Comparison of ENCODE assay signal across 13 cellular contexts in genomic region chr10:35219906-35220890, GRCh38.
A peak's percentile ranks its signal among the peaks of the same experiment; 100 is the strongest.
DNase-seq lines count a peak whose midpoint lies in the region; ATAC-seq lines count a peak whose summit lies in the region.
"Had no signal": no experiment of that assay in that cellular context is flagged by ENCODE, and none has a peak within 500 bp of the region (broad histone marks: within the 10 kb centered on the region; RNA-seq: fewer than 3 reads in every experiment).

No MANE protein-coding gene starts in this region.

- no peaks in the 10 kb centered on the region for H3K36me3 Mint-ChIP-seq in activated naive CD8-positive, alpha-beta T cell treated with anti-CD3 and anti-CD28 coated beads, Interleukin-2, amount 50 U/mL, for 24 hours (ENCODE audit: low read depth)
- H3K36me3 Mint-ChIP-seq in activated naive CD8-positive, alpha-beta T cell treated with anti-CD3 and anti-CD28 coated beads for 36 hours, result no peaks in the 10 kb centered on the region
- no peaks in the 10 kb centered on the region for H3K36me3 Mint-ChIP-seq in T-helper 17 cell (ENCODE audit: low read depth)
- H3K36me3 Mint-ChIP-seq: stimulated activated memory B cell treated with anti-CD40 and anti-IgM and Interleukin-4, amounts not matched to agents 10 μg/mL and 1 μg/mL and 100 μg/mL, for 72 hours had no signal

- H3K9me3 Mint-ChIP-seq in activated naive CD8-positive, alpha-beta T cell treated with anti-CD3 and anti-CD28 coated beads, Interleukin-2, amount 50 U/mL, for 24 hours, result no peaks in the 10 kb centered on the region
- H3K9me3 Mint-ChIP-seq in activated naive CD8-positive, alpha-beta T cell treated with anti-CD3 and anti-CD28 coated beads for 36 hours, result no peaks in the 10 kb centered on the region
- H3K9me3 Mint-ChIP-seq: stimulated activated memory B cell treated with anti-CD40 and anti-IgM and Interleukin-4, amounts not matched to agents 10 μg/mL and 1 μg/mL and 100 μg/mL, for 72 hours had no signal

- DNase-seq in activated naive CD8-positive, alpha-beta T cell treated with anti-CD3 and anti-CD28 coated beads, Interleukin-2, amount 50 U/mL, for 24 hours, result no peak
- DNase-seq in activated naive CD8-positive, alpha-beta T cell treated with anti-CD3 and anti-CD28 coated beads for 36 hours, result no peak
- DNase-seq in T-helper 17 cell, result no peak
- DNase-seq in iris pigment epithelial cell (ENCODE audit: low read depth), result peak; percentile 21
- DNase-seq in retina, result peak; percentile 52
- DNase-seq in DMS114 treated with DMSO at 0.1 percent for 48 hours (lab: John Stamatoyannopoulos, UW; ENCODE audit: unreplicated experiment), result no peak
- DNase-seq in NCI-H2227 treated with DMSO at 0.1 percent for 48 hours (lab: John Stamatoyannopoulos, UW), result no peak
- no peak for DNase-seq in UCSD-AML1 (lab: John Stamatoyannopoulos, UW; ENCODE audit: unreplicated experiment)
- DNase-seq: Calu3, NCI-H187, NCI-H510A treated with DMSO at 0.1 percent for 48 hours, occipital lobe had no signal

- H3K9me3 ChIP-seq in T-helper 17 cell (ENCODE audit: control insufficient read depth, low read length, poor library complexity, severe bottlenecking), result no peaks in the 10 kb centered on the region

- no peak for ATAC-seq in activated naive CD8-positive, alpha-beta T cell treated with anti-CD3 and anti-CD28 coated beads, Interleukin-2, amount 50 U/mL, for 24 hours
- ATAC-seq in T-helper 17 cell, result no peak
- ATAC-seq: stimulated activated memory B cell treated with anti-CD40 and anti-IgM and Interleukin-4, amounts not matched to agents 10 μg/mL and 1 μg/mL and 100 μg/mL, for 72 hours had no signal

- H3K27ac Mint-ChIP-seq in activated naive CD8-positive, alpha-beta T cell treated with anti-CD3 and anti-CD28 coated beads, Interleukin-2, amount 50 U/mL, for 24 hours, result peak overlapping the region; percentile 70
- no peak overlapping the region for H3K27ac Mint-ChIP-seq in activated naive CD8-positive, alpha-beta T cell treated with anti-CD3 and anti-CD28 coated beads for 36 hours
- peak overlapping the region; percentile 16 for H3K27ac Mint-ChIP-seq in T-helper 17 cell
- H3K27ac Mint-ChIP-seq: stimulated activated memory B cell treated with anti-CD40 and anti-IgM and Interleukin-4, amounts not matched to agents 10 μg/mL and 1 μg/mL and 100 μg/mL, for 72 hours had no signal

- H3K4me1 Mint-ChIP-seq in activated naive CD8-positive, alpha-beta T cell treated with anti-CD3 and anti-CD28 coated beads, Interleukin-2, amount 50 U/mL, for 24 hours, result peaks cover 63% of the 10 kb centered on the region
- peaks cover 37% of the 10 kb centered on the region for H3K4me1 Mint-ChIP-seq in activated naive CD8-positive, alpha-beta T cell treated with anti-CD3 and anti-CD28 coated beads for 36 hours
- H3K4me1 Mint-ChIP-seq in T-helper 17 cell, result peaks cover 16% of the 10 kb centered on the region

- no peak overlapping the region for H3K4me3 Mint-ChIP-seq in activated naive CD8-positive, alpha-beta T cell treated with anti-CD3 and anti-CD28 coated beads, Interleukin-2, amount 50 U/mL, for 24 hours
- no peak overlapping the region for H3K4me3 Mint-ChIP-seq in activated naive CD8-positive, alpha-beta T cell treated with anti-CD3 and anti-CD28 coated beads for 36 hours
- H3K4me3 Mint-ChIP-seq in T-helper 17 cell, result no peak overlapping the region
- H3K4me3 Mint-ChIP-seq: stimulated activated memory B cell treated with anti-CD40 and anti-IgM and Interleukin-4, amounts not matched to agents 10 μg/mL and 1 μg/mL and 100 μg/mL, for 72 hours had no signal

- no peaks in the 10 kb centered on the region for H3K27me3 Mint-ChIP-seq in activated naive CD8-positive, alpha-beta T cell treated with anti-CD3 and anti-CD28 coated beads, Interleukin-2, amount 50 U/mL, for 24 hours
- H3K27me3 Mint-ChIP-seq in activated naive CD8-positive, alpha-beta T cell treated with anti-CD3 and anti-CD28 coated beads for 36 hours, result peaks cover 6% of the 10 kb centered on the region
- peaks cover 10% of the 10 kb centered on the region for H3K27me3 Mint-ChIP-seq in T-helper 17 cell

Comparison
In these comparisons a context has a peak if more than half of its experiments do, and no peak if none do; other contexts are left out.
1. DNase-seq: peak in iris pigment epithelial cell (single experiment) and retina (single experiment); none in activated naive CD8-positive, alpha-beta T cell treated with anti-CD3 and anti-CD28 coated beads, Interleukin-2, amount 50 U/mL, for 24 hours (single experiment), activated naive CD8-positive, alpha-beta T cell treated with anti-CD3 and anti-CD28 coated beads for 36 hours (single experiment), T-helper 17 cell (0 of 3), DMS114 treated with DMSO at 0.1 percent for 48 hours (single experiment), NCI-H2227 treated with DMSO at 0.1 percent for 48 hours (single experiment) and UCSD-AML1 (single experiment).